Comparison of ENCODE assay signal across 1 cellular context in the genomic region with DNA sequence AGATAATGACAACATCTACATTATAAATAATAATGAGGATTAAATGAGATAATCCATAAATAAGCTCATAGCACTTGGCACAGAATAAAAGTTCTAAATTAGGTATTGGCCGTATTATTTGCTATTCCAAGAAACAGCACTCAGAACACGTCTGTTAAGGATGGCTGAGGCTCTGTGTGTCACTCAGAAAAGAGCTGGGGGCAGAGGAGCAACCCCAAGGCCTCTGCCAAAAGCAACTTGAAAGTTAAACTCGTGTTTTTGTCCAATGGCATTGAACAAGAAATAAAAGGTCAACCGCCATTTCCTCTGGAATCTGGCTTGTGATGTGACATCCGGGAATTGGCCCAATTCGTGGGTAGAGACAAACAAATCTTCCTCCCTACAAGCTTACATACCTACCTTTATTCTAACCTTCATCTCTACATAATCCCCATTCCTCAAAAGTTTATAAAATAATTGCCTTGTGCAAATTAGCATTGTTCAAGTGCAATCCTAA.
TF ChIP-seq lines count a peak whose summit lies in the region.

No MANE protein-coding gene starts in this region.

TF ChIP-seq in liver, 16 proteins besides CTCF, POLR2A, EP300 and RAD21 (continued from another document):
- TF ChIP-seq MAX (IDR thresholded peaks at IDR 0.05) (no peak), YY1 (IDR thresholded peaks at IDR 0.05) (no peak), EGR1 (IDR thresholded peaks at IDR 0.05; ENCODE audit: low read depth in 2 of 2) (no peak)
